Comparison of ENCODE assay signal across 21 cellular contexts in the genomic region with DNA sequence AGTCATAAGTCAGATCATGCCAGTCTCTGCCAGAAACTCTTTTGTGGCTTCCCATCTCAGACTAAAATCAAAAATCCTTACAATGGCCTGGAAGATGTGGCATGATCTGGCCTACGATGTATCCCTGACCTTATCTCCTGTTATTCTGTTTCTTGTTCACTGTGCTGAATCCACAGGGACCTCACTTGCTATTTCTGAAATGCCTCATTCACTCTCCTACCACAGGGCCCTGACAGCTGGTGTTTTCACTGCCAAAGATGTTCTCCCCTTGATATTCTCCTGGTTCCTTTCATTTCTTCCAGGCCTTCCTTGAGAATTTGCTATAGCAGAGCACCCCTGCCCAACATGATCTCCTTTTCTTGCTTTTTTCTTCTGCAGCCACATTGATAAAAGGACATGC. TPM values are rescaled to one million over a fixed set of nuclear protein-coding genes. Genes with fewer than 3 reads are reported as not detected.
DNase-seq lines count a peak whose midpoint lies in the region; ATAC-seq and TF ChIP-seq lines count a peak whose summit lies in the region.
"Had no signal": no experiment of that assay in that cellular context is flagged by ENCODE, and none has a peak within 500 bp of the region (broad histone marks: within the 10 kb centered on the region; RNA-seq: fewer than 3 reads in every experiment).

No MANE protein-coding gene starts in this region.

- BruUV-seq in Calu3 (replicated peaks; lab: Mats Ljungman, UMichigan) (no TSS peak), Caco-2 (replicated peaks; lab: Mats Ljungman, UMichigan) (no TSS peak)

- H3K4me3 Mint-ChIP-seq in Calu3 (ENCODE audit: low read depth, unreplicated experiment) (no peak overlapping the region), T-helper 17 cell (no peak overlapping the region), glutamatergic neuron (ENCODE audit: unreplicated experiment) (peak overlapping the region; percentile 78), neural progenitor cell (peak overlapping the region; percentile 97), Caco-2 (ENCODE audit: unreplicated experiment) (no peak overlapping the region)

- H3K27ac Mint-ChIP-seq in Calu3 (ENCODE audit: unreplicated experiment), result peak overlapping the region; percentile 3
- H3K27ac Mint-ChIP-seq in T-helper 17 cell, result peak overlapping the region; percentile 54
- H3K27ac Mint-ChIP-seq in glutamatergic neuron (ENCODE audit: unreplicated experiment), result no peak overlapping the region
- H3K27ac Mint-ChIP-seq in neural progenitor cell, result peak overlapping the region; percentile 54
- H3K27ac Mint-ChIP-seq in Caco-2 (ENCODE audit: unreplicated experiment), result no peak overlapping the region
- H3K27ac Mint-ChIP-seq: CD4-positive, CD25-positive, alpha-beta regulatory T cell had no signal

- peaks cover 18% of the 10 kb centered on the region for H3K36me3 Mint-ChIP-seq in Calu3 (ENCODE audit: insufficient read depth, unreplicated experiment)
- peaks cover 5% of the 10 kb centered on the region for H3K36me3 Mint-ChIP-seq in T-helper 17 cell (ENCODE audit: low read depth)
- no peaks in the 10 kb centered on the region for H3K36me3 Mint-ChIP-seq in glutamatergic neuron (ENCODE audit: unreplicated experiment)
- peaks cover 26% of the 10 kb centered on the region for H3K36me3 Mint-ChIP-seq in neural progenitor cell
- peaks cover 15% of the 10 kb centered on the region for H3K36me3 Mint-ChIP-seq in Caco-2 (ENCODE audit: insufficient read depth, unreplicated experiment)

- H3K9me3 ChIP-seq in T-helper 17 cell (ENCODE audit: control insufficient read depth, low read length, poor library complexity, severe bottlenecking) (no peaks in the 10 kb centered on the region), neural progenitor cell (ENCODE audit: low read depth) (no peaks in the 10 kb centered on the region), Caco-2 (no peaks in the 10 kb centered on the region), aorta (ENCODE audit: control insufficient read depth, low read length) (no peaks in the 10 kb centered on the region)
- H3K9me3 ChIP-seq: BE2C had no signal

- H3F3A ChIP-seq in neural progenitor cell (ENCODE audit: low read depth), result no peaks in the 10 kb centered on the region

- peaks cover 10% of the 10 kb centered on the region for H3K4me1 ChIP-seq in neural progenitor cell
- H3K4me1 ChIP-seq in Caco-2, result peaks cover 17% of the 10 kb centered on the region
- peaks cover 0 to under 1% of the 10 kb centered on the region in 2 donors for H3K4me1 ChIP-seq in aorta (ENCODE audit: control insufficient read depth in 1 of 2, insufficient read depth in 2 of 2, low read length in 2 of 2)
- H3K4me1 ChIP-seq: BE2C had no signal

- no peaks in the 10 kb centered on the region for H3K9me3 Mint-ChIP-seq in Calu3 (ENCODE audit: low read depth, unreplicated experiment)
- peaks cover 12% of the 10 kb centered on the region for H3K9me3 Mint-ChIP-seq in glutamatergic neuron (ENCODE audit: unreplicated experiment)
- H3K9me3 Mint-ChIP-seq in neural progenitor cell, result no peaks in the 10 kb centered on the region
- H3K9me3 Mint-ChIP-seq in Caco-2 (ENCODE audit: unreplicated experiment), result no peaks in the 10 kb centered on the region
- H3K9me3 Mint-ChIP-seq: CD4-positive, CD25-positive, alpha-beta regulatory T cell had no signal

- intact Hi-C loops in Calu3 (cut with micrococcal nuclease; ENCODE audit: unreplicated experiment) (no loop called here), Caco-2 (cut with micrococcal nuclease; ENCODE audit: unreplicated experiment) (no loop called here), aorta (cut with DNase I) (loop anchor here in 1 of 2 donors (5.0 to 10.0 kb wide), 2 partner anchors 34 to 84 kb away; a partner anchor contains a TSS)

- H3K4me2 ChIP-seq in neural progenitor cell, result no peak overlapping the region

- H3K79me2 ChIP-seq in neural progenitor cell (ENCODE audit: low read depth), result peaks cover 8% of the 10 kb centered on the region

- H3K36me3 ChIP-seq in neural progenitor cell, result no peaks in the 10 kb centered on the region
- H3K36me3 ChIP-seq in Caco-2 (ENCODE audit: control insufficient read depth, insufficient read depth, low read length), result no peaks in the 10 kb centered on the region
- H3K36me3 ChIP-seq in aorta (ENCODE audit: control insufficient read depth in 1 of 2, insufficient read depth in 2 of 2, low read length in 1 of 2), result no peaks in the 10 kb centered on the region
- H3K36me3 ChIP-seq: BE2C had no signal

- H2AFZ ChIP-seq in neural progenitor cell (replicated peaks), result no peak overlapping the region

- H3K9ac ChIP-seq in neural progenitor cell, result no peak overlapping the region

- peaks cover 6% of the 10 kb centered on the region for H4K20me1 ChIP-seq in neural progenitor cell (ENCODE audit: low read depth)

- DNase-seq in Calu3 (no peak), T-helper 17 cell (no peak), glutamatergic neuron (no peak), neural progenitor cell (ENCODE audit: low spot score) (no peak), Caco-2 (no peak), HT-29 (ENCODE audit: low spot score) (no peak), aorta (no peak)
- DNase-seq: BE2C; CD4-positive, CD25-positive, alpha-beta regulatory T cell; DMS153; MG63; NCI-H1417; NCI-H187; NCI-H510A; NCI-H748 treated with DMSO at 0.1 percent for 48 hours; SHP77 treated with DMSO at 0.1 percent for 48 hours had no signal

- H3K27me3 ChIP-seq in neural progenitor cell (no peaks in the 10 kb centered on the region), Caco-2 (replicated peaks; ENCODE audit: control insufficient read depth, insufficient read depth, low read length) (no peaks in the 10 kb centered on the region), aorta (ENCODE audit: control insufficient read depth in 1 of 2, insufficient read depth in 2 of 2, low read length in 1 of 2) (no peaks in the 10 kb centered on the region)
- H3K27me3 ChIP-seq: BE2C, MG63 had no signal

- H3K4me3 ChIP-seq in neural progenitor cell (no peak overlapping the region), Caco-2 (ENCODE audit: low read depth, low read length) (no peak overlapping the region), aorta (ENCODE audit: low read length in 2 of 2) (no peak overlapping the region)
- H3K4me3 ChIP-seq: MG63, SK-N-MC had no signal

- TF ChIP-seq CTCF in Calu3 (IDR thresholded peaks at IDR 0.05; ENCODE audit: unreplicated experiment) (no peak), glutamatergic neuron (IDR thresholded peaks at IDR 0.05; ENCODE audit: partially characterized antibody, unreplicated experiment) (no peak), neural progenitor cell (IDR thresholded peaks at IDR 0.05) (no peak), Caco-2 (IDR thresholded peaks at IDR 0.05; ENCODE audit: insufficient read depth in 1 of 2, low read depth in 1 of 2, low read length in 1 of 2, severe bottlenecking in 1 of 2, unreplicated experiment in 1 of 2) (no peak)

- POLR2A ChIA-PET in Caco-2 (lab: Charles Lee), result no interaction called here

- 33 to 59% methylated on average over 1 of the region's 1 CpG for WGBS in aorta, 2 donors

- H3K4me1 Mint-ChIP-seq in Calu3 (ENCODE audit: low read depth, unreplicated experiment), result peaks cover under 1% of the 10 kb centered on the region
- H3K4me1 Mint-ChIP-seq in T-helper 17 cell, result peaks cover 14% of the 10 kb centered on the region
- peaks cover 15% of the 10 kb centered on the region for H3K4me1 Mint-ChIP-seq in glutamatergic neuron (ENCODE audit: low read depth, unreplicated experiment)
- H3K4me1 Mint-ChIP-seq in neural progenitor cell, result peaks cover 30% of the 10 kb centered on the region
- H3K4me1 Mint-ChIP-seq in Caco-2 (ENCODE audit: low read depth, unreplicated experiment), result peaks cover 11% of the 10 kb centered on the region

- ATAC-seq in T-helper 17 cell (no peak), GM21529 (IDR thresholded peaks at IDR 0.05; ENCODE audit: unreplicated experiment) (no peak), aorta (ENCODE audit: low FRiP score) (no peak)

- H3K27me3 Mint-ChIP-seq in Calu3 (ENCODE audit: unreplicated experiment) (no peaks in the 10 kb centered on the region), T-helper 17 cell (peaks cover 13% of the 10 kb centered on the region), glutamatergic neuron (ENCODE audit: unreplicated experiment) (peaks cover 4% of the 10 kb centered on the region), neural progenitor cell (ENCODE audit: insufficient read depth, low read depth) (peaks cover 5% of the 10 kb centered on the region), Caco-2 (ENCODE audit: insufficient read depth, unreplicated experiment) (no peaks in the 10 kb centered on the region)

- CTCF ChIA-PET in Calu3 (lab: Charles Lee), result no interaction called here
- CTCF ChIA-PET in Caco-2 (lab: Charles Lee), result no interaction called here

- no peak overlapping the region for H3K27ac ChIP-seq in neural progenitor cell
- no peak overlapping the region for H3K27ac ChIP-seq in aorta (ENCODE audit: low read depth in 1 of 2, low read length in 2 of 2)
- H3K27ac ChIP-seq: RWPE1, SK-N-MC had no signal

RNA-seq across cellular contexts. Expression of a gene that starts 1.7 kb away (rescaled TPM):
- total RNA-seq in Calu3 (2022) (4.8 and 5.2 TPM in 2 replicates), T-helper 17 cell (not detected), glutamatergic neuron (ENCODE audit: unreplicated experiment) (12.2 TPM), neural progenitor cell (ENCODE audit: low replicate concordance) (30.3 and 36.5 TPM in 2 replicates), Caco-2 (2022) (0.21 and 0.27 TPM in 2 replicates), aorta (1 to 10 TPM; 5.1 to 6.2 TPM)
- total RNA-seq in HT-29 (2014; rRNA removed; shearing (Covaris generic)), result 0.23 and 0.37 TPM in 2 replicates
- polyA plus RNA-seq in aorta, result 10 to 100 TPM in 1 of 2 donors, 1 to 10 TPM in 1; 6.9 to 21.2 TPM
- total RNA-seq: G401, H4 had no signal

RNA-seq across cellular contexts. Expression of a gene that starts 4.3 kb away (rescaled TPM):
- 21.0 and 25.7 TPM in 2 replicates for total RNA-seq in Calu3 (2022)
- total RNA-seq in T-helper 17 cell, result 10 to 100 TPM; 51.1 to 58.5 TPM
- 20.1 TPM for total RNA-seq in glutamatergic neuron (ENCODE audit: unreplicated experiment)
- 15.4 and 22.0 TPM in 2 replicates for total RNA-seq in neural progenitor cell (ENCODE audit: low replicate concordance)
- total RNA-seq in Caco-2 (2022), result 13.7 and 14.6 TPM in 2 replicates
- 15.9 and 23.9 TPM in 2 replicates for total RNA-seq in HT-29 (2014; rRNA removed; shearing (Covaris generic))
- 10 to 100 TPM; 16.0 to 20.3 TPM for total RNA-seq in aorta
- 1 to 10 TPM; 4.8 to 6.1 TPM for polyA plus RNA-seq in aorta

RNA-seq across cellular contexts. Expression of a gene that starts 37.3 kb away (rescaled TPM):
- total RNA-seq in Calu3 (2022), result 74.7 and 75.0 TPM in 2 replicates
- 10 to 100 TPM; 54.9 to 59.9 TPM for total RNA-seq in T-helper 17 cell
- total RNA-seq in glutamatergic neuron (ENCODE audit: unreplicated experiment), result 50.0 TPM
- total RNA-seq in neural progenitor cell (ENCODE audit: low replicate concordance), result 48.9 and 67.1 TPM in 2 replicates
- total RNA-seq in Caco-2 (2022), result 51.6 and 53.8 TPM in 2 replicates
- total RNA-seq in HT-29 (2014; rRNA removed; shearing (Covaris generic)), result 66.1 and 77.5 TPM in 2 replicates
- 10 to 100 TPM; 33.9 to 43.4 TPM for total RNA-seq in aorta
- 10 to 100 TPM; 38.3 to 47.4 TPM for polyA plus RNA-seq in aorta

RNA-seq across cellular contexts. Expression of a gene that starts 43.8 kb away (rescaled TPM):
- 60.1 and 70.8 TPM in 2 replicates for total RNA-seq in Calu3 (2022)
- total RNA-seq in T-helper 17 cell, result 10 to 100 TPM; 54.7 to 58.0 TPM
- total RNA-seq in glutamatergic neuron (ENCODE audit: unreplicated experiment), result 61.5 TPM
- 83.4 and 127 TPM in 2 replicates for total RNA-seq in neural progenitor cell (ENCODE audit: low replicate concordance)
- total RNA-seq in Caco-2 (2022), result 36.8 and 38.3 TPM in 2 replicates
- 23.5 and 52.8 TPM in 2 replicates for total RNA-seq in HT-29 (2014; rRNA removed; shearing (Covaris generic))
- total RNA-seq in aorta, result 10 to 100 TPM; 42.4 to 50.1 TPM
- 10 to 100 TPM; 50.7 to 54.1 TPM for polyA plus RNA-seq in aorta

Comparison
In these comparisons a context has a peak if more than half of its experiments do, and no peak if none do; other contexts are left out.
1. H3K27ac Mint-ChIP-seq: peak in Calu3 (single experiment), T-helper 17 cell (single experiment) and neural progenitor cell (single experiment); none in glutamatergic neuron (single experiment) and Caco-2 (single experiment).
2. H3K4me3 Mint-ChIP-seq: peak in glutamatergic neuron (single experiment) and neural progenitor cell (single experiment); none in Calu3 (single experiment), T-helper 17 cell (single experiment) and Caco-2 (single experiment).